Comparison of ENCODE assay signal across 1 cellular context in the genomic region with DNA sequence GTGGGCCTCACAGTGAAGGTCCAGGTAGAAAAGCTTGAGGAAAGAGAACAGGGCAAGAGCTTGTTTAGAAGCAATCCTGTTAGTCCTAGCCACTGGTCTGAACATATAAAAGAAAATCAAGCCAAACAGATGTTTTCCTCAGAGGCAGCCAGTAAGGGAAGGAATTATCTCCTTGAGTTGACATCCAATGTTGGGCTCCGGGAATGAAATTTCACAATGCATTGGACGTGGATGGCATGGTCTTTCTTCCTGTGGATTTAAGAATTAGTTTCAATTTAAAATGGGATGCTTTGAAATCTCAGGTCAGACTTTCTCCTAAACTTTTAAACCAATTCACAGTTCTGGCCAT.
TF ChIP-seq lines count a peak whose summit lies in the region.

No MANE protein-coding gene starts in this region.

TF ChIP-seq in SK-N-SH treated with all-trans-retinoic acid at 6 μM for 48 hours, 23 proteins besides CTCF, POLR2A, EP300 and RAD21 (continued from another document):
- TF ChIP-seq, protein P1, sequence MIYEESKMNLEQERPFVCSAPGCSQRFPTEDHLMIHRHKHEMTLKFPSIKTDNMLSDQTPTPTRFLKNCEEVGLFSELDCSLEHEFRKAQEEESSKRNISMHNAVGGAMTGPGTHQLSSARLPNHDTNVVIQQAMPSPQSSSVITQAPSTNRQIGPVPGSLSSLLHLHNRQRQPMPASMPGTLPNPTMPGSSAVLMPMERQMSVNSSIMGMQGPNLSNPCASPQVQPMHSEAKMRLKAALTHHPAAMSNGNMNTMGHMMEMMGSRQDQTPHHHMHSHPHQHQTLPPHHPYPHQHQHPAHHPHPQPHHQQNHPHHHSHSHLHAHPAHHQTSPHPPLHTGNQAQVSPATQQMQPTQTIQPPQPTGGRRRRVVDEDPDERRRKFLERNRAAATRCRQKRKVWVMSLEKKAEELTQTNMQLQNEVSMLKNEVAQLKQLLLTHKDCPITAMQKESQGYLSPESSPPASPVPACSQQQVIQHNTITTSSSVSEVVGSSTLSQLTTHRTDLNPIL (CRISPR knock-in tag; IDR thresholded peaks at IDR 0.05; ENCODE audit: low read depth): no peak
- no peak for TF ChIP-seq CSDC2 (CRISPR knock-in tag; IDR thresholded peaks at IDR 0.05)
- no peak for TF ChIP-seq TSHZ2 (CRISPR knock-in tag; IDR thresholded peaks at IDR 0.05)
- TF ChIP-seq RARB (CRISPR knock-in tag; IDR thresholded peaks at IDR 0.05): no peak
